22 cellular contexts compared by ENCODE assay signal in the genomic region with DNA sequence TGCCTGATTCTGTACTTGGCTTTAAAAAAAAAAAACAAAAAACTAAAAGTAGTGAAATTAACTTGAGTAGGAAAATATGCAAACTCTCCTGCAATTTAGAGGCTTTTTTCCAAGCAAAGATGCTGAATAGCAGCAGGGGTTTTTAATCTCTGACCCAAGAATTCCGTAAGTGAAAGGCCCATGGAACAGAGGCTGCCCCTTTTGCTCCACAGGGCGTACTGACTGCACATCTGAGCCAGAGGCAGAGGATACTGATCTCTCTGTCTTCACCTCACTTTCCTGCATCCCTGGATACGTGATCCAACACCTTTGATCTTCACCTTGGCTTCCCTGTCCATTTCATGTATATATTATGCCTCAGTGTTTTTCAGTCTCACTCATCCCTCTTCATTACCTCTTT. TPM values are rescaled to one million over a fixed set of nuclear protein-coding genes. Genes with fewer than 3 reads are reported as not detected.
DNase-seq lines count a peak whose midpoint lies in the region; TF ChIP-seq lines count a peak whose summit lies in the region.
"Had no signal": no experiment of that assay in that cellular context is flagged by ENCODE, and none has a peak within 500 bp of the region (broad histone marks: within the 10 kb centered on the region; RNA-seq: fewer than 3 reads in every experiment).

No MANE protein-coding gene starts in this region.

- CTCF ChIA-PET in activated naive CD4-positive, alpha-beta T cell treated with anti-CD3 and anti-CD28 coated beads, Interleukin-2, amount 10 ng/mL, durations not matched to agents 7 days and 5 days (lab: Charles Lee), result no interaction called here

- DNase-seq in activated naive CD4-positive, alpha-beta T cell treated with anti-CD3 and anti-CD28 coated beads, Interleukin-2, amount 10 ng/mL, durations not matched to agents 7 days and 5 days, result no peak
- DNase-seq in neural crest cell (ENCODE audit: low read depth, low spot score) (no peak), HuH-7 (ENCODE audit: low spot score) (no peak), NCI-H446 treated with DMSO at 0.1 percent for 48 hours (lab: John Stamatoyannopoulos, UW) (no peak), NCI-H2081 (lab: John Stamatoyannopoulos, UW) (no peak)
- DNase-seq: 8988T; ACHN; AML-193; BE2C; Calu3; CD4-positive, alpha-beta memory T cell; COR-L47; DMS53; DMS79 treated with DMSO at 0.1 percent for 48 hours; GF-D8; GM23248; H9; HFFc6 had no signal

- H3K36me3 Mint-ChIP-seq in activated naive CD4-positive, alpha-beta T cell treated with anti-CD3 and anti-CD28 coated beads, Interleukin-2, amount 50 U/mL, for 24 hours, result no peaks in the 10 kb centered on the region
- no peaks in the 10 kb centered on the region for H3K36me3 Mint-ChIP-seq in activated naive CD4-positive, alpha-beta T cell treated with anti-CD3 and anti-CD28 coated beads, Interleukin-2, amount 10 ng/mL, durations not matched to agents 7 days and 5 days
- no peaks in the 10 kb centered on the region for H3K36me3 Mint-ChIP-seq in neural crest cell (ENCODE audit: low read depth)
- H3K36me3 Mint-ChIP-seq: CD4-positive, alpha-beta memory T cell had no signal

- H3K27ac Mint-ChIP-seq in activated naive CD4-positive, alpha-beta T cell treated with anti-CD3 and anti-CD28 coated beads, Interleukin-2, amount 50 U/mL, for 24 hours, result peak overlapping the region; percentile 25
- no peak overlapping the region for H3K27ac Mint-ChIP-seq in activated naive CD4-positive, alpha-beta T cell treated with anti-CD3 and anti-CD28 coated beads, Interleukin-2, amount 10 ng/mL, durations not matched to agents 7 days and 5 days
- H3K27ac Mint-ChIP-seq in neural crest cell (ENCODE audit: unreplicated experiment), result no peak overlapping the region
- H3K27ac Mint-ChIP-seq: CD4-positive, alpha-beta memory T cell; HFFc6 had no signal

- no peaks in the 10 kb centered on the region for H3K9me3 Mint-ChIP-seq in activated naive CD4-positive, alpha-beta T cell treated with anti-CD3 and anti-CD28 coated beads, Interleukin-2, amount 50 U/mL, for 24 hours
- no peaks in the 10 kb centered on the region for H3K9me3 Mint-ChIP-seq in activated naive CD4-positive, alpha-beta T cell treated with anti-CD3 and anti-CD28 coated beads, Interleukin-2, amount 10 ng/mL, durations not matched to agents 7 days and 5 days
- no peaks in the 10 kb centered on the region for H3K9me3 Mint-ChIP-seq in neural crest cell
- H3K9me3 Mint-ChIP-seq: CD4-positive, alpha-beta memory T cell had no signal

- H3K27ac ChIP-seq in VCaP, result peak overlapping the region; percentile 94
- H3K27ac ChIP-seq: A549; BLaER1 treated with 17β-estradiol and CSF1 and Interleukin-3, amounts not matched to agents 10 nM and 100 nM; GM23248 had no signal

- peaks cover 28% of the 10 kb centered on the region for H3K27me3 Mint-ChIP-seq in activated naive CD4-positive, alpha-beta T cell treated with anti-CD3 and anti-CD28 coated beads, Interleukin-2, amount 50 U/mL, for 24 hours
- peaks cover 45% of the 10 kb centered on the region for H3K27me3 Mint-ChIP-seq in activated naive CD4-positive, alpha-beta T cell treated with anti-CD3 and anti-CD28 coated beads, Interleukin-2, amount 10 ng/mL, durations not matched to agents 7 days and 5 days
- peaks cover 53% of the 10 kb centered on the region for H3K27me3 Mint-ChIP-seq in neural crest cell (ENCODE audit: low read depth)

- no peak overlapping the region for H3K4me3 Mint-ChIP-seq in activated naive CD4-positive, alpha-beta T cell treated with anti-CD3 and anti-CD28 coated beads, Interleukin-2, amount 50 U/mL, for 24 hours
- H3K4me3 Mint-ChIP-seq in activated naive CD4-positive, alpha-beta T cell treated with anti-CD3 and anti-CD28 coated beads, Interleukin-2, amount 10 ng/mL, durations not matched to agents 7 days and 5 days, result no peak overlapping the region
- peak overlapping the region; percentile 3 for H3K4me3 Mint-ChIP-seq in neural crest cell
- H3K4me3 Mint-ChIP-seq: H9, HFFc6 had no signal

- peaks cover 13% of the 10 kb centered on the region for H3K4me1 Mint-ChIP-seq in activated naive CD4-positive, alpha-beta T cell treated with anti-CD3 and anti-CD28 coated beads, Interleukin-2, amount 50 U/mL, for 24 hours
- H3K4me1 Mint-ChIP-seq in activated naive CD4-positive, alpha-beta T cell treated with anti-CD3 and anti-CD28 coated beads, Interleukin-2, amount 10 ng/mL, durations not matched to agents 7 days and 5 days, result peaks cover 7% of the 10 kb centered on the region
- peaks cover 13% of the 10 kb centered on the region for H3K4me1 Mint-ChIP-seq in neural crest cell

- TF ChIP-seq CTCF in VCaP (conservative IDR thresholded peaks at IDR 0.05) (no peak), neural crest cell (conservative IDR thresholded peaks at IDR 0.05) (no peak)

RNA-seq across cellular contexts. Expression of gene FAM149A, which starts 3.9 kb away (rescaled TPM):
- total RNA-seq in neural crest cell, result 4.5 and 5.6 TPM in 2 replicates
- total RNA-seq: HFFc6 had no signal

RNA-seq across cellular contexts. Expression of gene TLR3, which starts 39.4 kb away (rescaled TPM):
- 0.11 and 0.19 TPM in 2 replicates for total RNA-seq in neural crest cell
